In the genomic region with DNA sequence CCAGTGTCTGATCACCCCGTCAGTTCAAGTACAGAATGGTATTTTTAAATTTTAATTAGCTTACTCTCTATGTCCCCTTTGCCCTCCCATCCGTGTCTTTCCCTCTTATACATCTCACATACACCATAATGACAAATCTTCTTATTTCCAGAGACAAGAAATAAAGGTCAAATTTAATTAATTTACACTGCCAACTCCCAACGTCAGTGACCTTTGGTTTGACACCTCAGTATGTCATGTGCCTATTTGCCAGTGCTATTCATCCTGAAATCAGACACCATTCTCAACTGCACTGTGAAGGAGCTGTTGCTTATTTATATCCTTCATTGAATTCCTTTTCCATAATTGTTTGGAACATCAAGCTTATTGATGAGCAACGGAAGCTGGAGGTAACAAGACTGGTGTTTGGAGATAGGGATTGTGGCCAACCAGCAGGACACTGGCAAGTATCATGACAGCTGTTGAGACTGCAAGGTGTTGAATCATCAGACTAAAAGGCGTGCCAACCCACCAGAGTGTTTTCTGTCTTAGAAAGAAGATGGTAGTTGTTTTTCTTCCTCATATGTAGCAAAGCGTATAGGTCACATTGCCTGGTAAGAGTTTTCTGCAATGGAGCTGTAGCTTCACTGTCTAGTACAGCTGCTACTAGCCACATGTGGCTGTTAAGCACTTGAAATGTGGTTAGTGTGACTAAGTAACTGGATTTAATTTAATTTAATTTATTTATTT, we compare ENCODE assay signal across 11 cellular contexts. TPM values are rescaled to one million over a fixed set of nuclear protein-coding genes. Genes with fewer than 3 reads are reported as not detected.
DNase-seq lines count a peak whose midpoint lies in the region; ATAC-seq, FAIRE-seq and TF ChIP-seq lines count a peak whose summit lies in the region.
"Had no signal": no experiment of that assay in that cellular context is flagged by ENCODE, and none has a peak within 500 bp of the region (broad histone marks: within the 10 kb centered on the region; RNA-seq: fewer than 3 reads in every experiment).

No MANE protein-coding gene starts in this region.

- peaks cover 44% of the 10 kb centered on the region for H3K4me1 Mint-ChIP-seq in activated CD8-positive, alpha-beta memory T cell treated with anti-CD3 and anti-CD28 coated beads, Interleukin-2, amount 10 ng/mL, durations not matched to agents 7 days and 5 days

- H3K9me3 Mint-ChIP-seq in activated CD8-positive, alpha-beta memory T cell treated with anti-CD3 and anti-CD28 coated beads, Interleukin-2, amount 10 ng/mL, durations not matched to agents 7 days and 5 days (ENCODE audit: low read depth) = no peaks in the 10 kb centered on the region

- peaks cover 11 to 18% of the 10 kb centered on the region in 2 donors for H3K4me1 ChIP-seq in lung (ENCODE audit: control insufficient read depth in 2 of 2, insufficient read depth in 2 of 2, low read length in 2 of 2)
- H3K4me1 ChIP-seq in upper lobe of right lung = peaks cover 50% of the 10 kb centered on the region

- H3K27ac ChIP-seq in coronary artery (peak overlapping the region; percentile 86 to 96), lung (ENCODE audit: low read depth in 1 of 2, low read length in 1 of 2) (peak overlapping the region; percentile 67 to 97), upper lobe of right lung (peak overlapping the region; percentile 88)

- H3K36me3 ChIP-seq in lung (ENCODE audit: control insufficient read depth in 2 of 2, insufficient read depth in 2 of 2, low read length in 2 of 2) (peaks cover 11 to 28% of the 10 kb centered on the region in 2 donors), upper lobe of right lung (peaks cover 57% of the 10 kb centered on the region)

- FAIRE-seq in GM12891 (lab: Jason Lieb, UNC) = no peak
- FAIRE-seq: H54 had no signal

- H3K36me3 Mint-ChIP-seq in activated CD8-positive, alpha-beta memory T cell treated with anti-CD3 and anti-CD28 coated beads, Interleukin-2, amount 10 ng/mL, durations not matched to agents 7 days and 5 days = peaks cover 58% of the 10 kb centered on the region

- CTCF ChIA-PET in activated CD8-positive, alpha-beta memory T cell treated with anti-CD3 and anti-CD28 coated beads, Interleukin-2, amount 10 ng/mL, durations not matched to agents 7 days and 5 days (lab: Charles Lee) = interaction anchor here (0.9 to 4.7 kb wide), 7 partner anchors 12 to 41 kb away, joined by 3 to 31 read pairs (median 7); partner anchors contain the start of genes CALCOCO2 and TTLL6

- intact Hi-C loops in upper lobe of right lung (cut with DNase I) = no loop called here

- H3K27me3 Mint-ChIP-seq in activated CD8-positive, alpha-beta memory T cell treated with anti-CD3 and anti-CD28 coated beads, Interleukin-2, amount 10 ng/mL, durations not matched to agents 7 days and 5 days = no peaks in the 10 kb centered on the region

- H3K9me3 ChIP-seq in lung (ENCODE audit: control insufficient read depth in 2 of 2, insufficient read depth in 1 of 2, low read length in 1 of 2) (no peaks in the 10 kb centered on the region), upper lobe of right lung (no peaks in the 10 kb centered on the region)

- no peaks in the 10 kb centered on the region for H3K27me3 ChIP-seq in lung (ENCODE audit: control insufficient read depth, insufficient read depth)
- H3K27me3 ChIP-seq in upper lobe of right lung = no peaks in the 10 kb centered on the region

- TF ChIP-seq CTCF in coronary artery (IDR thresholded peaks at IDR 0.05) (no peak), lung (IDR thresholded peaks at IDR 0.05; ENCODE audit: control extremely low read depth, extremely low read depth) (no peak), upper lobe of right lung (IDR thresholded peaks at IDR 0.05) (no peak)

- H3K4me3 ChIP-seq in coronary artery (peak overlapping the region; percentile 69), lung (no peak overlapping the region), upper lobe of right lung (no peak overlapping the region)

- H3K27ac Mint-ChIP-seq in activated CD8-positive, alpha-beta memory T cell treated with anti-CD3 and anti-CD28 coated beads, Interleukin-2, amount 10 ng/mL, durations not matched to agents 7 days and 5 days = peak overlapping the region; percentile 41

- no peak for TF ChIP-seq POLR2A in GM12891 (IDR thresholded peaks at IDR 0.05; ENCODE audit: low read depth, low read length)

- DNase-seq in activated CD8-positive, alpha-beta memory T cell treated with anti-CD3 and anti-CD28 coated beads, Interleukin-2, amount 10 ng/mL, durations not matched to agents 7 days and 5 days = no peak
- no peak for DNase-seq in activated CD8-positive, alpha-beta memory T cell treated with anti-CD3 and anti-CD28 coated beads for 24 hours
- DNase-seq in coronary artery (ENCODE audit: low spot score) (no peak), lung (ENCODE audit: low spot score) (no peak), upper lobe of right lung (no peak), GM12891 (ENCODE audit: insufficient read length, low spot score) (no peak), mucosa of gallbladder (ENCODE audit: low spot score) (no peak)
- DNase-seq in activated T-cell treated with anti-CD3 and anti-CD28 coated beads, Interleukin-2, amount 50 U/mL, for 48 hours = no peak
- DNase-seq: activated gamma-delta T cell treated with Interleukin-2 at 50 U/mL for 16 hours had no signal

- no peak for ATAC-seq in activated CD8-positive, alpha-beta memory T cell treated with anti-CD3 and anti-CD28 coated beads, Interleukin-2, amount 10 ng/mL, durations not matched to agents 7 days and 5 days
- ATAC-seq in lung (ENCODE audit: insufficient read depth, low FRiP score) (no peak), upper lobe of right lung (no peak)

- H3K4me3 Mint-ChIP-seq in activated CD8-positive, alpha-beta memory T cell treated with anti-CD3 and anti-CD28 coated beads, Interleukin-2, amount 10 ng/mL, durations not matched to agents 7 days and 5 days = no peak overlapping the region

- WGBS in lung, 2 donors = 80 to 84% methylated on average over 6 of the region's 6 CpGs

TF ChIP-seq in GM12891, 5 proteins besides CTCF, POLR2A, EP300 and RAD21:
- TF ChIP-seq TAF1 (IDR thresholded peaks at IDR 0.05; ENCODE audit: low read depth, low read length) (no peak), SPI1 (IDR thresholded peaks at IDR 0.05; ENCODE audit: low read depth, low read length) (no peak), POU2F2 (IDR thresholded peaks at IDR 0.05; ENCODE audit: low read depth, low read length) (no peak), POLR2AphosphoS5 (IDR thresholded peaks at IDR 0.05; ENCODE audit: low read depth, low read length) (no peak), PAX5 (IDR thresholded peaks at IDR 0.05; ENCODE audit: insufficient read depth, low read length, severe bottlenecking) (no peak)

RNA-seq across cellular contexts. Expression of gene CALCOCO2, which starts 12.5 kb away (rescaled TPM):
- 100 to 1,000 TPM; 165 to 170 TPM for total RNA-seq in activated CD8-positive, alpha-beta memory T cell treated with anti-CD3 and anti-CD28 coated beads, Interleukin-2, amount 10 ng/mL, durations not matched to agents 7 days and 5 days
- 100 to 1,000 TPM; 102 to 128 TPM for total RNA-seq in lung
- polyA plus RNA-seq in lung = 10 to 100 TPM; 46.8 to 84.0 TPM
- 181 TPM for total RNA-seq in upper lobe of right lung
- 54.6 TPM for polyA plus RNA-seq in GM12891 (2012; ENCODE audit: low read depth, missing spikeins)
- total RNA-seq in mucosa of gallbladder = 163 TPM

RNA-seq across cellular contexts. Expression of gene TTLL6, which starts 26.3 kb away (rescaled TPM):
- not detected for total RNA-seq in activated CD8-positive, alpha-beta memory T cell treated with anti-CD3 and anti-CD28 coated beads, Interleukin-2, amount 10 ng/mL, durations not matched to agents 7 days and 5 days
- total RNA-seq in lung (1 to 10 TPM; 2.3 to 2.8 TPM), upper lobe of right lung (0.20 TPM), mucosa of gallbladder (5.1 TPM)
- under 1 TPM; 0.94 to 0.95 TPM for polyA plus RNA-seq in lung
- polyA plus RNA-seq in GM12891 (2012; ENCODE audit: low read depth, missing spikeins) = 0.05 TPM
- total RNA-seq: kidney epithelial cell had no signal

RNA-seq across cellular contexts. Expression of gene ATP5MC1, which starts 49.3 kb away (rescaled TPM):
- 100 to 1,000 TPM in 1 of 2 experiments, 10 to 100 TPM in 1; 78.2 to 103 TPM for total RNA-seq in activated CD8-positive, alpha-beta memory T cell treated with anti-CD3 and anti-CD28 coated beads, Interleukin-2, amount 10 ng/mL, durations not matched to agents 7 days and 5 days
- total RNA-seq in lung = 10 to 100 TPM; 11.3 to 85.3 TPM
- 100 to 1,000 TPM; 310 to 344 TPM for polyA plus RNA-seq in lung
- total RNA-seq in upper lobe of right lung = 39.8 TPM
- polyA plus RNA-seq in GM12891 (2012; ENCODE audit: low read depth, missing spikeins) = 307 TPM
- 69.5 TPM for total RNA-seq in mucosa of gallbladder
